ENCODE assay signal across 15 cellular contexts in the genomic region with DNA sequence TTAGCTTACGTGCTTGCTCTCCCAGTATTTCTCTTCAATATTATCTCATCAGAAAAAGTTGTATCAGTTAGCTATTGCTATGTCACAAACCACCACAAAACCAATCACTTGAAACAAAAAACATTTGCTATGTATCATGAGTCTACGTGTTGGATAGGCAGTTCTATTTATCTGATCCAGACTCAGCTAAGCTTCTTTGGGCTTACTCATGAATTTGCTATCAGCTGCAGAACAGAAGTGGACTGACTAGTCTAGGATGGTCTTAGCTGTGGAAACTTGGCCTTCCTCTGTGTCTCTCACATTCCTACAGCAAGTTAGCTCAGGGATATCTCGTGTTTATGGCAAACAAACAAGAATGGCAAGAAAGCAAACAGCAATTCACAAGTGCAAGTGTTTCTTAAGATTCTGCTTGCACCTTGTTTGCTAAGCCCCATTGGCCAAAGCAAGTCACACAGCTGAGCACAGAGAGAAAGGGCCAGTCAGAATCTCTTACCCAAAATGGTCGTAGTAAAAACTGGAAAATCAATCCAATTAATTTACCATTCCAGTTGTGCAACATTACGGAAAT.
"Had no signal": no experiment of that assay in that cellular context is flagged by ENCODE, and none has a peak within 500 bp of the region (broad histone marks: within the 10 kb centered on the region; RNA-seq: fewer than 3 reads in every experiment).

No MANE protein-coding gene starts in this region.

- DNase-seq: activated CD4-positive, alpha-beta T cell treated with anti-CD3 and anti-CD28 coated beads for 48 hours; activated CD8-positive, alpha-beta T cell treated with anti-CD3 and anti-CD28 coated beads for 36 hours; activated effector memory CD4-positive, alpha-beta T cell treated with Interleukin-2 at 50 U/mL for 16 hours; activated naive CD4-positive, alpha-beta T cell treated with anti-CD3 and anti-CD28 coated beads, Interleukin-2, amount 50 U/mL, for 16 hours; activated T-cell treated with anti-CD3 and anti-CD28 coated beads, Interleukin-2, amount 50 U/mL, for 4 hours; caudate nucleus; kidney; right lobe of liver; spleen; stimulated activated CD4-positive, alpha-beta T cell treated with anti-CD3 and anti-CD28 coated beads, Interleukin-2, amount 100 ng/mL, for 24 hours; T-helper 1 cell had no signal

- H3K36me3 ChIP-seq: right lobe of liver, spleen had no signal

- H3K4me3 ChIP-seq: coronary artery, neural progenitor cell, right lobe of liver, spleen had no signal

- H3K4me1 ChIP-seq: neural progenitor cell, right lobe of liver, spleen had no signal

- H3K9ac ChIP-seq: neural progenitor cell had no signal

- H3K27me3 ChIP-seq: neural progenitor cell, right lobe of liver had no signal

- H3K4me2 ChIP-seq: neural progenitor cell had no signal

- H3K27ac ChIP-seq: coronary artery, neural progenitor cell, right lobe of liver, spleen had no signal

- H2AFZ ChIP-seq: neural progenitor cell had no signal

- H3K9me3 ChIP-seq: right lobe of liver had no signal

- ATAC-seq: activated CD8-positive, alpha-beta T cell treated with anti-CD3 and anti-CD28 coated beads for 36 hours; activated T-cell treated with anti-CD3 and anti-CD28 coated beads, Interleukin-2, amount 50 U/mL, for 4 hours; right lobe of liver; SK-N-SH treated with all-trans-retinoic acid at 6 μM for 48 hours; WTC11 had no signal
